22 cellular contexts compared by ENCODE assay signal in genomic region chr17:13957636-13958035, GRCh38.
DNase-seq lines count a peak whose midpoint lies in the region; ATAC-seq, FAIRE-seq and TF ChIP-seq lines count a peak whose summit lies in the region.
"Had no signal": no experiment of that assay in that cellular context is flagged by ENCODE, and none has a peak within 500 bp of the region (broad histone marks: within the 10 kb centered on the region; RNA-seq: fewer than 3 reads in every experiment).

No MANE protein-coding gene starts in this region.

- H3K4me3 Mint-ChIP-seq in mesothelial cell of epicardium: no peak overlapping the region
- H3K4me3 Mint-ChIP-seq: activated CD4-positive, alpha-beta T cell treated with anti-CD3 and anti-CD28 coated beads for 36 hours; GM23338; nephron progenitor cell; stimulated activated effector memory CD8-positive, alpha-beta T cell treated with anti-CD3 and anti-CD28 coated beads, Interleukin-12 subunit alpha, Interleukin-12 subunit beta, amount 100 ng/mL, for 72 hours had no signal

- H3K4me1 Mint-ChIP-seq in mesothelial cell of epicardium: peaks cover 19% of the 10 kb centered on the region
- H3K4me1 Mint-ChIP-seq: GM23338 had no signal

- H3K27me3 Mint-ChIP-seq in mesothelial cell of epicardium (ENCODE audit: low read depth): no peaks in the 10 kb centered on the region
- H3K27me3 Mint-ChIP-seq: activated CD4-positive, alpha-beta T cell treated with anti-CD3 and anti-CD28 coated beads for 36 hours had no signal

- H3K4me3 ChIP-seq in choroid plexus epithelial cell (ENCODE audit: low read depth, low read length): no peak overlapping the region
- H3K4me3 ChIP-seq in psoas muscle: no peak overlapping the region
- H3K4me3 ChIP-seq in lower lobe of right lung: no peak overlapping the region
- H3K4me3 ChIP-seq: colonic mucosa, GM23338, left lung, vagina had no signal

- WGBS in psoas muscle, 3 donors: 37 to 41% (median 38%) methylated on average over 3 of the region's 3 CpGs

- H3K4me1 ChIP-seq in psoas muscle: no peaks in the 10 kb centered on the region
- no peaks in the 10 kb centered on the region for H3K4me1 ChIP-seq in lower lobe of right lung
- H3K4me1 ChIP-seq: colonic mucosa, left lung, vagina had no signal

- peaks cover 4% of the 10 kb centered on the region for H3K36me3 Mint-ChIP-seq in mesothelial cell of epicardium

- TF ChIP-seq CTCF in choroid plexus epithelial cell (conservative IDR thresholded peaks at IDR 0.05; ENCODE audit: low read depth, low read length) (no peak), mesothelial cell of epicardium (IDR thresholded peaks at IDR 0.05; ENCODE audit: unreplicated experiment) (no peak), psoas muscle (IDR thresholded peaks at IDR 0.05) (no peak), lower lobe of right lung (IDR thresholded peaks at IDR 0.05) (no peak)

- no peaks in the 10 kb centered on the region for H3K9me3 ChIP-seq in psoas muscle
- H3K9me3 ChIP-seq in lower lobe of right lung: no peaks in the 10 kb centered on the region
- H3K9me3 ChIP-seq: colonic mucosa, left lung, vagina had no signal

- H3K9me3 Mint-ChIP-seq in mesothelial cell of epicardium: peaks cover 8% of the 10 kb centered on the region
- H3K9me3 Mint-ChIP-seq: activated naive CD4-positive, alpha-beta T cell treated with anti-CD3 and anti-CD28 coated beads, Interleukin-2, amount 50 U/mL, for 72 hours; GM23338; stimulated activated effector memory CD8-positive, alpha-beta T cell treated with anti-CD3 and anti-CD28 coated beads, Interleukin-12 subunit alpha, Interleukin-12 subunit beta, amount 100 ng/mL, for 72 hours had no signal

- ATAC-seq in psoas muscle: no peak
- ATAC-seq in lower lobe of right lung: no peak
- ATAC-seq: activated CD4-positive, alpha-beta T cell treated with anti-CD3 and anti-CD28 coated beads for 36 hours; activated naive CD4-positive, alpha-beta T cell treated with anti-CD3 and anti-CD28 coated beads, Interleukin-2, amount 50 U/mL, for 72 hours; GM23338; left lung; stimulated activated effector memory CD8-positive, alpha-beta T cell treated with anti-CD3 and anti-CD28 coated beads, Interleukin-12 subunit alpha, Interleukin-12 subunit beta, amount 100 ng/mL, for 72 hours had no signal

- no peaks in the 10 kb centered on the region for H3K27me3 ChIP-seq in psoas muscle (ENCODE audit: insufficient read depth in 3 of 3, low read length in 2 of 3)
- no peaks in the 10 kb centered on the region for H3K27me3 ChIP-seq in lower lobe of right lung (ENCODE audit: low read depth)
- H3K27me3 ChIP-seq: colonic mucosa, left lung, vagina had no signal

- intact Hi-C loops in psoas muscle (cut with DNase I) (no loop called here), lower lobe of right lung (cut with DNase I) (no loop called here)

- peak overlapping the region; percentile 31 for H3K27ac Mint-ChIP-seq in mesothelial cell of epicardium
- H3K27ac Mint-ChIP-seq: activated CD4-positive, alpha-beta T cell treated with anti-CD3 and anti-CD28 coated beads for 36 hours; GM23338; nephron progenitor cell; stimulated activated effector memory CD8-positive, alpha-beta T cell treated with anti-CD3 and anti-CD28 coated beads, Interleukin-12 subunit alpha, Interleukin-12 subunit beta, amount 100 ng/mL, for 72 hours had no signal

- DNase-seq in AG20443 (ENCODE audit: low spot score) (peak; percentile 18), LHCN-M2 (ENCODE audit: low read depth) (peak; percentile 19), choroid plexus epithelial cell (ENCODE audit: low read depth) (peak; percentile 72), mesothelial cell of epicardium (ENCODE audit: low spot score in 2 of 2, unreplicated experiment in 2 of 2) (no peak), RCC 7860 (ENCODE audit: low spot score) (no peak), psoas muscle (no peak), lower lobe of right lung (no peak)
- no peak for DNase-seq in activated effector memory CD4-positive, alpha-beta T cell treated with Interleukin-2 at 50 U/mL for 16 hours
- DNase-seq: activated CD4-positive, alpha-beta T cell treated with anti-CD3 and anti-CD28 coated beads for 36 hours; colonic mucosa; DMS79 treated with DMSO at 0.1 percent for 48 hours; left lung; NCI-H1105 treated with DMSO at 0.1 percent for 48 hours; NCI-H2029 treated with DMSO at 0.1 percent for 48 hours; nephron progenitor cell; SHP77 had no signal

- H3K36me3 ChIP-seq in psoas muscle (ENCODE audit: insufficient read depth in 1 of 2, low read depth in 1 of 2) (no peaks in the 10 kb centered on the region), lower lobe of right lung (no peaks in the 10 kb centered on the region)
- H3K36me3 ChIP-seq: colonic mucosa, left lung, vagina had no signal

- no peak for FAIRE-seq in RCC 7860 (lab: Jason Lieb, UNC)
- FAIRE-seq: GM19239, TTC549 had no signal

- H3K27ac ChIP-seq in psoas muscle (no peak overlapping the region), lower lobe of right lung (no peak overlapping the region)
- H3K27ac ChIP-seq: colonic mucosa, left lung, vagina had no signal

Comparison
In these comparisons a context has a peak if more than half of its experiments do, and no peak if none do; other contexts are left out.
1. DNase-seq: peak in AG20443 (single experiment), LHCN-M2 (single experiment) and choroid plexus epithelial cell (single experiment); none in mesothelial cell of epicardium (0 of 2), RCC 7860 (single experiment), activated effector memory CD4-positive, alpha-beta T cell treated with Interleukin-2 at 50 U/mL for 16 hours (single experiment), psoas muscle (0 of 2) and lower lobe of right lung (single experiment).